ENCODE assay signal across 8 cellular contexts in genomic region chr11:615453-616319, GRCh38. TPM values are rescaled to one million over a fixed set of nuclear protein-coding genes. Genes with fewer than 3 reads are reported as not detected.
A peak's percentile ranks its signal among the peaks of the same experiment; 100 is the strongest.
DNase-seq lines count a peak whose midpoint lies in the region; ATAC-seq, FAIRE-seq and TF ChIP-seq lines count a peak whose summit lies in the region.

Gene IRF7 (minus strand): TSS chr11:615950. CDS start chr11:615364, 586 bp downstream.

- POLR2A ChIA-PET in endothelial cell of umbilical vein (lab: Charles Lee), result interaction anchor here (0.6 kb wide), 1 partner anchor 48 kb away, joined by 3 read pairs; no protein-coding TSS in a partner anchor

- FAIRE-seq in endothelial cell of umbilical vein (lab: Jason Lieb, UNC), result peak; percentile 92

- CTCF ChIA-PET in endothelial cell of umbilical vein (lab: Charles Lee), result no interaction called here

- DNase-seq in CD1c-positive myeloid dendritic cell (ENCODE audit: extremely low spot score), result peak; percentile 97
- peak; percentile 90 for DNase-seq in HK-2 (ENCODE audit: unreplicated experiment)
- peak; percentile 93 for DNase-seq in activated CD8-positive, alpha-beta memory T cell treated with anti-CD3 and anti-CD28 coated beads, Interleukin-2, amount 50 U/mL, for 48 hours
- peak; percentile 90 for DNase-seq in endothelial cell of umbilical vein (ENCODE audit: low read depth, low spot score)
- peak; percentile 79 to 81 for DNase-seq in stimulated activated CD8-positive, alpha-beta memory T cell treated with anti-CD3 and anti-CD28 coated beads, Interleukin-2, amount 100 ng/mL, for 48 hours (ENCODE audit: low read depth in 2 of 2)

- no peaks in the 10 kb centered on the region for H3K9me1 ChIP-seq in endothelial cell of umbilical vein (replicated peaks; ENCODE audit: control insufficient read depth, extremely low read depth, insufficient read depth, low read length)

- H2AFZ ChIP-seq in OCI-LY1 (ENCODE audit: low read length), result no peak within 1 kb of the TSS
- H2AFZ ChIP-seq in endothelial cell of umbilical vein (ENCODE audit: low read depth, low read length), result peak within 1 kb of the TSS; percentile 49

- H3K79me2 ChIP-seq in OCI-LY1 (ENCODE audit: insufficient read depth, low read length) (no peaks in the 10 kb centered on the region), endothelial cell of umbilical vein (ENCODE audit: control insufficient read depth, insufficient read depth, low read length) (no peaks in the 10 kb centered on the region)

- H3K4me2 ChIP-seq in OCI-LY1 (ENCODE audit: low read length), result peak within 1 kb of the TSS; percentile 83
- peak within 1 kb of the TSS; percentile 51 for H3K4me2 ChIP-seq in endothelial cell of umbilical vein (ENCODE audit: insufficient read depth, low read length)

- no peaks in the 10 kb centered on the region for H3K9me2 ChIP-seq in OCI-LY1 (ENCODE audit: low read depth, low read length)

- H3K27ac ChIP-seq in OCI-LY1 (ENCODE audit: low read depth, low read length, poor library complexity, severe bottlenecking) (peak within 1 kb of the TSS; percentile 52), endothelial cell of umbilical vein (ENCODE audit: insufficient read depth, low read depth, low read length) (peak within 1 kb of the TSS; percentile 74)

- BruUV-seq in endothelial cell of umbilical vein (replicated peaks; lab: Mats Ljungman, UMichigan), result no TSS peak

- H3K9me3 ChIP-seq in OCI-LY1 (ENCODE audit: low read length) (no peaks in the 10 kb centered on the region), endothelial cell of umbilical vein (replicated peaks; ENCODE audit: control insufficient read depth, insufficient read depth, low read length) (no peaks in the 10 kb centered on the region), mononuclear cell (ENCODE audit: low read depth, low read length) (no peaks in the 10 kb centered on the region)

- H3K27me3 ChIP-seq in OCI-LY1 (ENCODE audit: insufficient read depth, low read length) (no peaks in the 10 kb centered on the region), endothelial cell of umbilical vein (ENCODE audit: control insufficient read depth in 2 of 2, insufficient read depth in 2 of 2, low read length in 2 of 2) (no peaks in the 10 kb centered on the region), mononuclear cell (ENCODE audit: insufficient read depth, low read length) (no peaks in the 10 kb centered on the region)

- no peaks in the 10 kb centered on the region for H4K20me1 ChIP-seq in OCI-LY1 (ENCODE audit: insufficient read depth, low read length)
- no peaks in the 10 kb centered on the region for H4K20me1 ChIP-seq in endothelial cell of umbilical vein (replicated peaks; ENCODE audit: control insufficient read depth, extremely low read depth, insufficient read depth, low read length)

- H3K36me3 ChIP-seq in OCI-LY1 (ENCODE audit: insufficient read depth, low read length) (peaks cover 25% of the 10 kb centered on the region; the same call in 1 of the 2 replicates), endothelial cell of umbilical vein (ENCODE audit: control insufficient read depth in 2 of 2, extremely low read depth in 1 of 2, insufficient read depth in 2 of 2, low read length in 2 of 2) (peaks cover 3 to 24% of the 10 kb centered on the region in 2 experiments)

- dilution Hi-C loops in endothelial cell of umbilical vein (cut with MboI; ENCODE audit: extremely low pct_ligation_motif_present, low sequenced_read_pairs), result no loop called here

- intact Hi-C loops in endothelial cell of umbilical vein (cut with micrococcal nuclease), result no loop called here

- peak within 1 kb of the TSS; percentile 61 for H3K9ac ChIP-seq in OCI-LY1 (ENCODE audit: low read length)
- H3K9ac ChIP-seq in endothelial cell of umbilical vein (replicated peaks; ENCODE audit: extremely low read depth, insufficient read depth, low read length), result peak within 1 kb of the TSS; percentile 76

- TF ChIP-seq POLR2A in endothelial cell of umbilical vein (IDR thresholded peaks at IDR 0.05; ENCODE audit: low read depth, low read length), result peak; percentile 98

- H3K4me1 ChIP-seq in OCI-LY1 (ENCODE audit: insufficient read depth, low read length, severe bottlenecking) (peaks cover 31% of the 10 kb centered on the region), endothelial cell of umbilical vein (ENCODE audit: control insufficient read depth, extremely low read depth, insufficient read depth, low read length) (peaks cover 6% of the 10 kb centered on the region), mononuclear cell (ENCODE audit: insufficient read depth, low read length) (peaks cover 34% of the 10 kb centered on the region)

- ATAC-seq in GM19455 (IDR thresholded peaks at IDR 0.05; ENCODE audit: unreplicated experiment), result peak; percentile 68

- TF ChIP-seq CTCF in OCI-LY1 (IDR thresholded peaks at IDR 0.05; ENCODE audit: low read length) (no peak), endothelial cell of umbilical vein (IDR thresholded peaks at IDR 0.05; ENCODE audit: extremely low read depth in 1 of 2, insufficient read depth in 1 of 2, low read depth in 1 of 2, low read length in 2 of 2) (no peak)

- H3F3A ChIP-seq in OCI-LY1 (ENCODE audit: insufficient read depth, low read length), result no peaks in the 10 kb centered on the region

- H3K4me3 ChIP-seq in OCI-LY1 (ENCODE audit: low read depth, low read length, poor library complexity, severe bottlenecking) (peak within 1 kb of the TSS; percentile 65), endothelial cell of umbilical vein (replicated peaks in 1 of 3; ENCODE audit: insufficient read depth in 1 of 3, low read depth in 1 of 3, low read length in 3 of 3) (peak within 1 kb of the TSS; percentile 41 to 77 (median 47)), mononuclear cell (ENCODE audit: low read length) (peak within 1 kb of the TSS; percentile 87)

TF ChIP-seq in endothelial cell of umbilical vein, 7 proteins besides CTCF, POLR2A, EP300 and RAD21:
- no peak for TF ChIP-seq FOS (IDR thresholded peaks at IDR 0.05; ENCODE audit: borderline replicate concordance, insufficient read depth, low read length)
- TF ChIP-seq POLR2AphosphoS5 (IDR thresholded peaks at IDR 0.05; ENCODE audit: insufficient read depth, low read depth, low read length), result peak; percentile 96
- TF ChIP-seq MYC (IDR thresholded peaks at IDR 0.05; ENCODE audit: low read depth, low read length), result no peak
- no peak for TF ChIP-seq EZH2 (IDR thresholded peaks at IDR 0.05; ENCODE audit: borderline replicate concordance, low read depth, low read length, severe bottlenecking)
- no peak for TF ChIP-seq JUN (IDR thresholded peaks at IDR 0.05; ENCODE audit: borderline replicate concordance, insufficient read depth, insufficient read length, low read depth)

RNA-seq across cellular contexts. Expression of gene IRF7, which starts in this region (rescaled TPM):
- total RNA-seq in endothelial cell of umbilical vein (12.3 and 14.7 TPM in 2 replicates), mononuclear cell (50.9 TPM)
- polyA plus RNA-seq in endothelial cell of umbilical vein, result 12.6 and 23.3 TPM in 2 replicates
- 4.6 and 8.7 TPM in 2 replicates for polyA plus RNA-seq in endothelial cell of umbilical vein (2011; cell fraction: cytosol; rRNA removed)
- polyA plus RNA-seq in endothelial cell of umbilical vein (2011; cell fraction: nucleus; rRNA removed), result 26.7 and 26.8 TPM in 2 replicates
- 8.6 and 15.0 TPM in 2 replicates for polyA plus RNA-seq in endothelial cell of umbilical vein (2012)
- 6.3 TPM in 2 replicates for polyA minus RNA-seq in endothelial cell of umbilical vein
- 4.2 TPM for polyA minus RNA-seq in endothelial cell of umbilical vein (2011; cell fraction: cytosol; rRNA and poly(A)+ RNA removed)
- 10.1 and 15.2 TPM in 2 replicates for polyA minus RNA-seq in endothelial cell of umbilical vein (2011; cell fraction: nucleus; rRNA and poly(A)+ RNA removed)

Comparison
In these comparisons a context has a peak if more than half of its experiments do, and no peak if none do; other contexts are left out.
1. Peak in every context shown above with its lines: DNase-seq, ATAC-seq, H3K4me3 ChIP-seq and H3K27ac ChIP-seq.